ENCODE assay signal across 26 cellular contexts in the genomic region with DNA sequence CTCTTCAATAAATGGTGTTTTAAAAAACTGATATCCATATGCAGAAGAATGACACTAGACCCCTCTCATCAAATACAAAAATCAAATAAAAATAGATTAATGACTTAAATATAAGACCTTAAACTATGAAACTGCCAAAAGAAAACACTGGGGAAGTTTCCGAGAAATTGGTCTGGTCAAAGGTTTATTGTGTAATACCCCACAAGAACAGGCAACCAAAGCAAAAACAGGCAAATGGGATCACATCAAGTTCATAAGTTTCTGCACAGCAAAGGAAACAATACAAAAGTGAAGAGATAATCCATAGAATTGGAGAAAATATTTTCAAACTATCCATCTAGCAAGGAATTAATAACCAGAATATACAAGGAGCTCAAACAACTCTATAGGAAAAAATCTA.
"Had no signal": no experiment of that assay in that cellular context is flagged by ENCODE, and none has a peak within 500 bp of the region (broad histone marks: within the 10 kb centered on the region; RNA-seq: fewer than 3 reads in every experiment).

No MANE protein-coding gene starts in this region.

- ATAC-seq: left cardiac atrium; left lung; lower lobe of right lung; naive thymus-derived CD8-positive, alpha-beta T cell; pancreas; right cardiac atrium; stimulated activated memory B cell treated with anti-CD40 and anti-IgM and Interleukin-4, amounts not matched to agents 10 μg/mL and 1 μg/mL and 100 μg/mL, for 72 hours; stimulated activated naive CD8-positive, alpha-beta T cell treated with anti-CD3 and anti-CD28 coated beads, Interleukin-15, amount 100 ng/mL, for 72 hours had no signal

- H3K27ac ChIP-seq: hepatocyte, left lung, lower lobe of right lung, pancreas, prostate gland, sigmoid colon, tibial nerve, uterus had no signal

- H2AFZ ChIP-seq: hepatocyte had no signal

- H3K36me3 ChIP-seq: left lung, lower lobe of right lung, pancreas, prostate gland, sigmoid colon, tibial nerve, uterus had no signal

- H3K4me2 ChIP-seq: hepatocyte had no signal

- H3K4me1 ChIP-seq: left lung, lower lobe of right lung, pancreas, prostate gland, sigmoid colon, tibial nerve, uterus had no signal

- DNase-seq: kidney glomerular epithelial cell; left cardiac atrium; left lung; lower lobe of right lung; mammary epithelial cell; mesenchymal stem cell; naive thymus-derived CD8-positive, alpha-beta T cell; nucleus accumbens; pancreas; posterior cingulate gyrus; retina; right cardiac atrium; sigmoid colon; small intestine; stimulated activated CD4-positive, alpha-beta T cell treated with anti-CD3 and anti-CD28 coated beads, Interleukin-1b, Interleukin-23, amount 100 ng/mL, for 48 hours; stimulated activated CD4-positive, alpha-beta T cell treated with anti-CD3 and anti-CD28 coated beads, Interleukin-2, amount 100 ng/mL, for 48 hours; stimulated activated CD4-positive, alpha-beta T cell treated with anti-CD3 and anti-CD28 coated beads, Interleukin-4, amount 100 ng/mL, for 4 hours; stimulated activated CD8-positive, alpha-beta memory T cell treated with anti-CD3 and anti-CD28 coated beads, Interleukin-4, amount 100 ng/mL, for 48 hours; stimulated activated naive CD4-positive, alpha-beta T cell treated with Interleukin-2 at 50 U/mL for 16 hours; stimulated activated naive CD8-positive, alpha-beta T cell treated with anti-CD3 and anti-CD28 coated beads, Interleukin-15, amount 100 ng/mL, for 72 hours; substantia nigra; uterus had no signal

- H3K27me3 ChIP-seq: hepatocyte, left lung, pancreas, sigmoid colon, tibial nerve, uterus had no signal

- H3K4me3 ChIP-seq: hepatocyte, left lung, lower lobe of right lung, pancreas, prostate gland, sigmoid colon, tibial nerve, uterus had no signal

- H3K9me3 ChIP-seq: left lung, lower lobe of right lung, pancreas, prostate gland, sigmoid colon, tibial nerve, uterus had no signal

- H3K79me2 ChIP-seq: hepatocyte had no signal
